Comparison of ENCODE assay signal across 9 cellular contexts in the genomic region with DNA sequence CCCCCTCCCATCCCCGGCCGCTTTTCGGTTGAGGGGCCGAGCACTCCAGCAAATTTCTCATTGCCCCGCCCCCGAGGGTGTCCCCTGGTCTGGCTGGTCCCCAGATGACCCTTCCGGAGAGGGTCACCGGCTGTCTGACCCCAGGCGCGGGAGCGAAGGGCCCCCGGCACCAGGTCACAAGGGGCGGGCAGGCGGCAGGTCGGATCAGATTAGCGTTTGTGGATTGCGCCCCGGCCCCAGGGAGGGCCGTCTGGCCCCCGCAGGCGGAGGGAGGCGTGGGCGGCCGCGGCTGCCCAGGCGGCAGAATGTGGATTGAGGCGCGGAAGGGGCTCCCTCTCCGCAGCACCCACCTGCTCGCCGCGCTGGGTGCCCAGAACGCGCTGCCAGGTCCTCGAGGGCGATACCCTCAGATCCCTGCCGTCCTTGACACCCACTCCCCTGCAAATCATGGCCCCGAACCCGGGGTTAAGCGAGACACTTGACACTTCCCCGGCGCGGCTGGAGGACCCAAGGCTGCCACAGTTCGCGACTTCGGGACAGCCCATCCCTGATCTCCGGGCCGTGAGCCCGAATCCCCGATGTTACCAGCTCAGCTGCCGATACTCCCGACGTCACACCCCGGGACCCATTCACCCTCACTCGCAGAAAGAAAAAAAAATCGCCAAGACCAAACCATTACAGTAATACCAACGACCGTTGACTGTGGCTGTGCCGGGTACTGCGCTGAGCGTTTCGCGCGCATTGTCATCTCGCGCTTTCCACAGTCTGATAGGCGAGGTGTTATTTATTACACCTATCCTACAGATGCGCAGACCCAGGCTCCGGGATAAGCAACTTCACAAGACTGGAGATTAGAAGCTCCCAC. TPM values are rescaled to one million over a fixed set of nuclear protein-coding genes. Genes with fewer than 3 reads are reported as not detected.
DNase-seq lines count a peak whose midpoint lies in the region; ATAC-seq and TF ChIP-seq lines count a peak whose summit lies in the region.
"Had no signal": no experiment of that assay in that cellular context is flagged by ENCODE, and none has a peak within 500 bp of the region (broad histone marks: within the 10 kb centered on the region; RNA-seq: fewer than 3 reads in every experiment).

No MANE protein-coding gene starts in this region.

- TF ChIP-seq POLR2A in spleen (IDR thresholded peaks at IDR 0.05), result no peak

- H3K36me3 Mint-ChIP-seq in activated naive CD8-positive, alpha-beta T cell, result peaks cover 2% of the 10 kb centered on the region

- H3K27me3 Mint-ChIP-seq in activated naive CD8-positive, alpha-beta T cell, result peaks cover 18% of the 10 kb centered on the region

- peaks cover 0 to 60% (median 32%) of the 10 kb centered on the region in 7 donors for H3K27me3 ChIP-seq in spleen (replicated peaks in 1 of 7)

- H3K4me3 Mint-ChIP-seq in activated naive CD8-positive, alpha-beta T cell, result peak overlapping the region; percentile 84

- H3K9me3 Mint-ChIP-seq in activated naive CD8-positive, alpha-beta T cell (ENCODE audit: low read depth), result no peaks in the 10 kb centered on the region

- WGBS in spleen, 5 donors, result 3 to 9% (median 6%) methylated on average over 38 to 69 of the region's 69 CpGs

- H3K4me1 ChIP-seq in spleen, result peaks cover 12 to 23% (median 18%) of the 10 kb centered on the region in 6 donors

- H3K4me3 ChIP-seq in iPS-11a (ENCODE audit: low read depth, low read length) (peak overlapping the region; percentile 69), spleen (peak overlapping the region in 6 of 8 donors; percentile 9 to 61 (median 26))

- ATAC-seq in GM18519 (IDR thresholded peaks at IDR 0.05; ENCODE audit: low FRiP score, unreplicated experiment), result no peak

- no peaks in the 10 kb centered on the region for H3K9me3 ChIP-seq in spleen

- peaks cover 0 to 5% (median 2%) of the 10 kb centered on the region in 6 donors for H3K36me3 ChIP-seq in spleen

- H3K27ac ChIP-seq in spleen, result no peak overlapping the region

- intact Hi-C loops in spleen (cut with DNase I; ENCODE audit: low total_unique reads), result no loop called here

- DNase-seq in NCI-H1092 treated with DMSO at 0.1 percent for 48 hours (lab: John Stamatoyannopoulos, UW), result peak; percentile 2
- DNase-seq in NCI-H1092 (lab: John Stamatoyannopoulos, UW), result no peak
- DNase-seq in spleen, result no peak
- DNase-seq in activated gamma-delta T cell treated with Interleukin-2 at 50 U/mL for 16 hours, result no peak
- DNase-seq in NCI-H345 (lab: John Stamatoyannopoulos, UW), result no peak
- DNase-seq: NCI-H510A treated with DMSO at 0.1 percent for 48 hours had no signal

- peak overlapping the region; percentile 46 for H3K27ac Mint-ChIP-seq in activated naive CD8-positive, alpha-beta T cell

- TF ChIP-seq CTCF in spleen (IDR thresholded peaks at IDR 0.05 in 8 of 11, conservative IDR thresholded peaks at IDR 0.05 in 3 of 11), result no peak

- H3K4me1 Mint-ChIP-seq in activated naive CD8-positive, alpha-beta T cell (ENCODE audit: low read depth), result peaks cover 12% of the 10 kb centered on the region

RNA-seq across cellular contexts. Expression of a gene that starts 1.0 kb away (rescaled TPM):
- total RNA-seq in spleen, result not detected
- not detected for polyA plus RNA-seq in spleen

RNA-seq across cellular contexts. Expression of a gene that starts 36.6 kb away (rescaled TPM):
- total RNA-seq in spleen, result 10 to 100 TPM; 44.7 to 82.5 (median 71.3) TPM
- polyA plus RNA-seq in spleen, result 10 to 100 TPM; 12.5 to 22.8 (median 15.7) TPM

RNA-seq across cellular contexts. Expression of a gene that starts 38.0 kb away (rescaled TPM):
- total RNA-seq in spleen, result 10 to 100 TPM in 6 of 7 donors, 1 to 10 TPM in 1; 8.5 to 27.8 (median 20.5) TPM
- 10 to 100 TPM in 2 of 3 donors, 1 to 10 TPM in 1; 7.7 to 19.7 (median 16.8) TPM for polyA plus RNA-seq in spleen

RNA-seq across cellular contexts. Expression of a gene that starts 58.1 kb away (rescaled TPM):
- 1 to 10 TPM; 2.4 to 4.9 (median 3.9) TPM for total RNA-seq in spleen
- polyA plus RNA-seq in spleen, result 1 to 10 TPM; 1.6 to 3.6 (median 2.9) TPM
